Comparison of ENCODE assay signal across 8 cellular contexts in the genomic region with DNA sequence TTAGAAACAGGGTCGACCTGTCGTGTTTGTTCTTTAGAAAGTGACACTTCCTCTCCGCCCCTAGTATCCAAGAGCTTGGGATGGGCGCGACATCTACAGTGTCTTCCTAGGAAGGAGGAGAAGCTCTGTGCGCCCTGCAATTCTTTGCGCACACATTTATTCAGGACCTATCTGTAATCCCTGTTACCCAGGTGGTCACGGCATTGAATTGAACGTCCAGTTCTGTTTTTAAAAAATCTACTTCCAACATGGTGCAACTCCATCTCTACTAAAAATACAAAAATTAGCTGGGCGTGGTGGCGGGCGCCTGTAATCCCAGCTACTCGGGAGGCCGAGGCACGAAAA. TPM values are rescaled to one million over a fixed set of nuclear protein-coding genes. Genes with fewer than 3 reads are reported as not detected.
DNase-seq lines count a peak whose midpoint lies in the region; ATAC-seq and TF ChIP-seq lines count a peak whose summit lies in the region.

No MANE protein-coding gene starts in this region.

- H3K27me3 ChIP-seq in BLaER1 treated with 17β-estradiol and CSF1 and Interleukin-3, amounts not matched to agents 10 nM and 100 nM, result peaks cover 34 to 51% (median 41%) of the 10 kb centered on the region in 11 experiments
- H3K27me3 ChIP-seq in RWPE2 (ENCODE audit: insufficient read depth, poor library complexity, severe bottlenecking), result no peaks in the 10 kb centered on the region
- peaks cover 0 to 36% (median 0%) of the 10 kb centered on the region in 4 donors for H3K27me3 ChIP-seq in esophagus squamous epithelium
- H3K27me3 ChIP-seq in neutrophil, result peaks cover 100% of the 10 kb centered on the region

- DNase-seq in RWPE2 (ENCODE audit: low spot score), result no peak
- DNase-seq in esophagus squamous epithelium (lab: John Stamatoyannopoulos, UW), result no peak
- DNase-seq in RKO (ENCODE audit: low spot score), result no peak
- DNase-seq in SW 1271 (lab: John Stamatoyannopoulos, UW), result no peak
- DNase-seq in activated CD8-positive, alpha-beta memory T cell treated with anti-CD3 and anti-CD28 coated beads, Interleukin-2, amount 50 U/mL, for 4 hours, result no peak

- ATAC-seq in RWPE2 (ENCODE audit: low read depth) (no peak), HG03442 (IDR thresholded peaks at IDR 0.05; ENCODE audit: unreplicated experiment) (no peak)

- H3K4me2 ChIP-seq in BLaER1 treated with 17β-estradiol and CSF1 and Interleukin-3, amounts not matched to agents 10 nM and 100 nM, result peak overlapping the region; percentile 73 to 84 (median 80)

- no peak for TF ChIP-seq POLR2A in esophagus squamous epithelium (IDR thresholded peaks at IDR 0.05)

- H3K9ac ChIP-seq in BLaER1 treated with 17β-estradiol and CSF1 and Interleukin-3, amounts not matched to agents 10 nM and 100 nM, result peak overlapping the region in 1 of 11 experiments; percentile 11; a peak in 3 of 22 replicates

- peaks cover 22 to 38% (median 32%) of the 10 kb centered on the region in 11 experiments for H3K9me3 ChIP-seq in BLaER1 treated with 17β-estradiol and CSF1 and Interleukin-3, amounts not matched to agents 10 nM and 100 nM (replicated peaks in 1 of 11)
- H3K9me3 ChIP-seq in RWPE2 (ENCODE audit: severe bottlenecking), result no peaks in the 10 kb centered on the region
- H3K9me3 ChIP-seq in esophagus squamous epithelium, result no peaks in the 10 kb centered on the region
- H3K9me3 ChIP-seq in neutrophil, result no peaks in the 10 kb centered on the region

- no peaks in the 10 kb centered on the region for H4K20me1 ChIP-seq in BLaER1 treated with 17β-estradiol and CSF1 and Interleukin-3, amounts not matched to agents 10 nM and 100 nM

- intact Hi-C loops in esophagus squamous epithelium (cut with DNase I), result no loop called here

- no peak overlapping the region for H3K27ac ChIP-seq in BLaER1 treated with 17β-estradiol and CSF1 and Interleukin-3, amounts not matched to agents 10 nM and 100 nM
- peak overlapping the region; percentile 99 for H3K27ac ChIP-seq in RWPE2 (ENCODE audit: poor library complexity, severe bottlenecking)
- H3K27ac ChIP-seq in esophagus squamous epithelium, result peak overlapping the region; percentile 68 to 89 (median 84)
- no peak overlapping the region for H3K27ac ChIP-seq in neutrophil

- TF ChIP-seq CTCF in RWPE2 (IDR thresholded peaks at IDR 0.05; ENCODE audit: poor library complexity, severe bottlenecking) (no peak), esophagus squamous epithelium (IDR thresholded peaks at IDR 0.05) (no peak), neutrophil (IDR thresholded peaks at IDR 0.05) (no peak)

- H3K4me1 ChIP-seq in BLaER1 treated with 17β-estradiol and CSF1 and Interleukin-3, amounts not matched to agents 10 nM and 100 nM, result peaks cover 0 to 9% (median 3%) of the 10 kb centered on the region in 10 experiments; a peak in 4 of 20 replicates
- H3K4me1 ChIP-seq in RWPE2 (ENCODE audit: insufficient read depth, poor library complexity, severe bottlenecking) (peaks cover 26% of the 10 kb centered on the region), esophagus squamous epithelium (peaks cover 3 to 59% (median 35%) of the 10 kb centered on the region in 3 donors), neutrophil (ENCODE audit: control insufficient read depth in 1 of 2, insufficient read depth in 1 of 2, low read depth in 1 of 2, low read length in 1 of 2) (peaks cover 23 to 26% of the 10 kb centered on the region in 2 experiments)

- WGBS in esophagus squamous epithelium, 2 donors, result 48 to 51% methylated on average over 11 to 15 of the region's 15 CpGs

- peak overlapping the region; percentile 58 to 72 (median 62) for H3K4me3 ChIP-seq in BLaER1 treated with 17β-estradiol and CSF1 and Interleukin-3, amounts not matched to agents 10 nM and 100 nM
- H3K4me3 ChIP-seq in RWPE2 (ENCODE audit: severe bottlenecking), result peak overlapping the region; percentile 58
- H3K4me3 ChIP-seq in esophagus squamous epithelium, result peak overlapping the region; percentile 46 to 79 (median 70)
- peak overlapping the region; percentile 48 to 57 for H3K4me3 ChIP-seq in neutrophil (ENCODE audit: low read depth in 1 of 2, low read length in 1 of 2)

- H3K36me3 ChIP-seq in BLaER1 treated with 17β-estradiol and CSF1 and Interleukin-3, amounts not matched to agents 10 nM and 100 nM, result no peaks in the 10 kb centered on the region
- H3K36me3 ChIP-seq in RWPE2 (ENCODE audit: low read depth), result peaks cover 34% of the 10 kb centered on the region
- H3K36me3 ChIP-seq in esophagus squamous epithelium, result no peaks in the 10 kb centered on the region
- no peaks in the 10 kb centered on the region for H3K36me3 ChIP-seq in neutrophil

RNA-seq across cellular contexts. Expression of gene LAMB1, which starts 0.6 kb away (rescaled TPM):
- 100 to 1,000 TPM in 1 of 4 donors, 10 to 100 TPM in 3; 22.5 to 101 (median 32.5) TPM for total RNA-seq in esophagus squamous epithelium

Comparison
In these comparisons a context has a peak if more than half of its experiments do, and no peak if none do; other contexts are left out.
1. H3K27ac ChIP-seq: peak in RWPE2 (single experiment) and esophagus squamous epithelium (4 of 4); none in BLaER1 treated with 17β-estradiol and CSF1 and Interleukin-3, amounts not matched to agents 10 nM and 100 nM (0 of 11) and neutrophil (single experiment).
2. Peak in every context shown above with its lines, with median percentiles within 50 percentile points of each other: H3K4me3 ChIP-seq.